In the genomic region with DNA sequence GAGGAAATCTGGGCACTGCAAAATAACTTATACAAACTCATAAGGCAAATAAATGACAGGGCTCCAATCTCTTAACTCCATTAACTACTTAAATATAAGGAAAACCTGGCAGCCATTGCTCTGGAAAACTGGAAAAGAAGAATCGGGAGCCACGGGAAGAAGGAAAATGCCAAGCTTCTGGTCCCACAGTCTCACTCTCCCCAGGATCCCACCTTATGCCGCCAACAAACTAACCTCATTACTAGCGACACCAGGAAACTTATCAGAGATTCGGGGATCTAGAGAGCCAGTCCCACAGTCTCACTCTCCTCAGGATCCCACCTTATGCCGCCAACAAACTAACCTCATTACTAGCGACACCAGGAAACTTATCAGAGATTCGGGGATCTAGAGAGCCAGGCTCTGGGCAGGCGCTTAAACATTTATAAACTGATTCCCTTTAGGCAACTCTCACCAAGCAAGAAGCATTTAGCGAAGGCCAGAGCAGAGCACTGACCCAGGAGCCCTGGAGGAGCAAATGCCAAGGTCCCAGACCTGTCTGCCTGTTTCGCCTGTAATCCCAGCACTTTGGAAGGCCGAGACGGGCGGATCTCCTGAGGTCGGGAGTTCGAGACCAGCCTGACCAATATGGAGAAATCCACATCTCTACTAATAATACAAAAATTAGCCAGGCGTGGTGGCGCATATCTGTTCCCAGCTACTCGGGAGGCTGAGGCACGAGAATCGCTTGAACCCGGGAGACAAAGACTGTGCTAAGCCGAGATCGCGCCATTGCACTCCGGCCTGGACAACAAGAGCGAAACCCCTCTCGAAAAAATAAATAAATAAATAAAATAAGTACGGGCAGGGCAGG, we compare ENCODE assay signal across 8 cellular contexts. TPM values are rescaled to one million over a fixed set of nuclear protein-coding genes. Genes with fewer than 3 reads are reported as not detected.
DNase-seq lines count a peak whose midpoint lies in the region; ATAC-seq and TF ChIP-seq lines count a peak whose summit lies in the region.

No MANE protein-coding gene starts in this region.

- peaks cover 28% of the 10 kb centered on the region for H3K4me1 Mint-ChIP-seq in activated naive CD8-positive, alpha-beta T cell treated with anti-CD3 and anti-CD28 coated beads for 36 hours

- peak overlapping the region; percentile 100 for H3K27ac Mint-ChIP-seq in activated naive CD8-positive, alpha-beta T cell treated with anti-CD3 and anti-CD28 coated beads for 36 hours

- no peak for TF ChIP-seq EP300 in tibial nerve (IDR thresholded peaks at IDR 0.05)

- RAD21 ChIA-PET in HCT116 (lab: Charles Lee; ENCODE audit: low non-redundant PET in 1 of 2, low total read pairs in 2 of 2, uncharacterized antibody in 2 of 2, unreplicated experiment in 2 of 2): no interaction called here

- no peaks in the 10 kb centered on the region for H3K9me3 Mint-ChIP-seq in activated naive CD8-positive, alpha-beta T cell treated with anti-CD3 and anti-CD28 coated beads for 36 hours

- TF ChIP-seq CTCF in AG04449 (IDR thresholded peaks at IDR 0.05; ENCODE audit: insufficient read depth, low read length, missing control alignments) (no peak), HCT116 (IDR thresholded peaks at IDR 0.05 in 2 of 3, conservative IDR thresholded peaks at IDR 0.05 in 1 of 3; ENCODE audit: borderline replicate concordance in 1 of 3, insufficient read depth in 1 of 3, low read depth in 2 of 3, low read length in 2 of 3) (no peak), left lung (IDR thresholded peaks at IDR 0.05) (no peak), tibial nerve (IDR thresholded peaks at IDR 0.05) (no peak)

- H3K79me2 ChIP-seq in HCT116 (ENCODE audit: insufficient read depth, low read length): peaks cover 59% of the 10 kb centered on the region

- peaks cover 9% of the 10 kb centered on the region for H3K36me3 Mint-ChIP-seq in activated naive CD8-positive, alpha-beta T cell treated with anti-CD3 and anti-CD28 coated beads for 36 hours

- TF ChIP-seq RAD21 in HCT116 (IDR thresholded peaks at IDR 0.05; ENCODE audit: low read depth): no peak

- DNase-seq in AG04449 (ENCODE audit: low read depth, low spot score) (no peak), HCT116 (ENCODE audit: low read depth, low spot score) (no peak), left lung (no peak), tibial nerve (ENCODE audit: low spot score in 2 of 2) (no peak), glomerular visceral epithelial cell (ENCODE audit: extremely low spot score) (no peak)
- DNase-seq in activated naive CD8-positive, alpha-beta T cell treated with anti-CD3 and anti-CD28 coated beads for 36 hours: no peak
- no peak for DNase-seq in central memory CD4-positive, alpha-beta T cell

- H3K4me1 ChIP-seq in HCT116 (ENCODE audit: control insufficient read depth in 1 of 2, insufficient read depth in 2 of 2, low read length in 2 of 2) (peaks cover 3 to 31% of the 10 kb centered on the region in 2 experiments; a peak in 3 of 4 replicates), left lung (peaks cover 21 to 53% of the 10 kb centered on the region in 2 donors), tibial nerve (peaks cover 0 to 58% (median 35%) of the 10 kb centered on the region in 4 donors)

- POLR2A ChIA-PET in AG04449 (lab: Yijun Ruan, JAX) (no interaction called here), HCT116 (lab: Charles Lee) (interaction anchor here (1.6 kb wide), 1 partner anchor 13 kb away, joined by 4 read pairs; no protein-coding TSS in a partner anchor)

- H2AFZ ChIP-seq in HCT116 (ENCODE audit: low read depth, low read length, poor library complexity, severe bottlenecking): no peak overlapping the region

- intact Hi-C loops in HCT116 (cut with micrococcal nuclease) (loop anchor here (1.0 to 5.0 kb wide), 3 partner anchors 68 to 132 kb away; a partner anchor contains a TSS), left lung (cut with DNase I) (no loop called here)

- H3K36me3 ChIP-seq in HCT116 (ENCODE audit: control insufficient read depth in 1 of 2, insufficient read depth in 2 of 2, low read length in 2 of 2) (peaks cover 5 to 20% of the 10 kb centered on the region in 2 experiments; a peak in 3 of 4 replicates), left lung (peaks cover 0 to 6% of the 10 kb centered on the region in 2 donors), tibial nerve (peaks cover 0 to 4% (median 0%) of the 10 kb centered on the region in 3 donors)

- H3K4me3 ChIP-seq in AG04449 (ENCODE audit: low read depth, low read length): peak overlapping the region; percentile 91
- H3K4me3 ChIP-seq in HCT116 (replicated peaks in 1 of 2; ENCODE audit: low read depth in 1 of 2, low read length in 2 of 2): peak overlapping the region; percentile 68 to 90
- H3K4me3 ChIP-seq in left lung: peak overlapping the region; percentile 79 to 88
- peak overlapping the region; percentile 65 to 87 (median 72) for H3K4me3 ChIP-seq in tibial nerve

- peak overlapping the region; percentile 100 for H3K4me3 Mint-ChIP-seq in activated naive CD8-positive, alpha-beta T cell treated with anti-CD3 and anti-CD28 coated beads for 36 hours

- H3K27me3 Mint-ChIP-seq in activated naive CD8-positive, alpha-beta T cell treated with anti-CD3 and anti-CD28 coated beads for 36 hours: peaks cover 20% of the 10 kb centered on the region

- no peaks in the 10 kb centered on the region for H3K9me2 ChIP-seq in HCT116 (ENCODE audit: insufficient read depth)

- H3K9me3 ChIP-seq in HCT116 (ENCODE audit: control insufficient read depth in 1 of 2, insufficient read depth in 1 of 2, low read depth in 1 of 2, low read length in 2 of 2): no peaks in the 10 kb centered on the region
- no peaks in the 10 kb centered on the region for H3K9me3 ChIP-seq in left lung
- no peaks in the 10 kb centered on the region for H3K9me3 ChIP-seq in tibial nerve

- ATAC-seq in HCT116 (peak; percentile 4), left lung (no peak), HG02973 (IDR thresholded peaks at IDR 0.05; ENCODE audit: unreplicated experiment) (no peak)

- BruUV-seq in HCT116 (replicated peaks; lab: Mats Ljungman, UMichigan): TSS peak; percentile 52

- H3K27ac ChIP-seq in HCT116 (ENCODE audit: low read depth, low read length) (peak overlapping the region; percentile 89), left lung (peak overlapping the region; percentile 92 to 94), tibial nerve (peak overlapping the region; percentile 68 to 93 (median 88))

- CTCF ChIA-PET in AG04449 (lab: Yijun Ruan, JAX): interaction anchor here (1.2 kb wide), 1 partner anchor 75 kb away, joined by 3 read pairs; no protein-coding TSS in a partner anchor
- CTCF ChIA-PET in HCT116 (lab: Charles Lee): no interaction called here

- TF ChIP-seq POLR2A in HCT116 (IDR thresholded peaks at IDR 0.05; ENCODE audit: borderline replicate concordance, extremely low read depth, insufficient read depth, insufficient read length) (no peak), tibial nerve (IDR thresholded peaks at IDR 0.05) (no peak)

- 20 to 22% methylated on average over 29 of the region's 29 CpGs for WGBS in tibial nerve, 2 donors

- peaks cover 7% of the 10 kb centered on the region; the same call in 1 of the 2 replicates for H4K20me1 ChIP-seq in HCT116 (ENCODE audit: insufficient read depth)

- H3K9ac ChIP-seq in HCT116 (ENCODE audit: low read length): peak overlapping the region; percentile 86

- peak overlapping the region; percentile 77 for H3K4me2 ChIP-seq in HCT116 (ENCODE audit: low read length)

- H3K27me3 ChIP-seq in HCT116 (ENCODE audit: insufficient read depth, low read length): peaks cover 5% of the 10 kb centered on the region; the same call in 1 of the 2 replicates
- H3K27me3 ChIP-seq in left lung: peaks cover under 1 to 13% of the 10 kb centered on the region in 2 donors
- no peaks in the 10 kb centered on the region for H3K27me3 ChIP-seq in tibial nerve

TF ChIP-seq in HCT116, 20 proteins besides CTCF, POLR2A, EP300 and RAD21:
- TF ChIP-seq CBX3 (IDR thresholded peaks at IDR 0.05; ENCODE audit: low read depth) (peak; percentile 43; the same call in 1 of the 2 replicates), FOSL1 (IDR thresholded peaks at IDR 0.05; ENCODE audit: low read depth) (no peak), CEBPB (IDR thresholded peaks at IDR 0.05; ENCODE audit: low read depth) (no peak), EZH2 (IDR thresholded peaks at IDR 0.05) (no peak), SP1 (IDR thresholded peaks at IDR 0.05; ENCODE audit: low read depth) (no peak), TCF7L2 (IDR thresholded peaks at IDR 0.05; ENCODE audit: borderline replicate concordance, extremely low read depth, insufficient read depth, insufficient read length) (no peak)

RNA-seq across cellular contexts. Expression of a gene that starts 0.7 kb away (rescaled TPM):
- total RNA-seq in HCT116 (2021; ENCODE audit: unreplicated experiment) (122 TPM), left lung (10 to 100 TPM; 48.4 to 73.1 TPM), tibial nerve (10 to 100 TPM; 24.9 to 41.4 (median 33.8) TPM)
- polyA plus RNA-seq in HCT116 (2012): 90.0 and 96.6 TPM in 2 replicates
- 100 to 1,000 TPM; 107 to 111 TPM for total RNA-seq in activated naive CD8-positive, alpha-beta T cell treated with anti-CD3 and anti-CD28 coated beads for 36 hours
